In the genomic region with DNA sequence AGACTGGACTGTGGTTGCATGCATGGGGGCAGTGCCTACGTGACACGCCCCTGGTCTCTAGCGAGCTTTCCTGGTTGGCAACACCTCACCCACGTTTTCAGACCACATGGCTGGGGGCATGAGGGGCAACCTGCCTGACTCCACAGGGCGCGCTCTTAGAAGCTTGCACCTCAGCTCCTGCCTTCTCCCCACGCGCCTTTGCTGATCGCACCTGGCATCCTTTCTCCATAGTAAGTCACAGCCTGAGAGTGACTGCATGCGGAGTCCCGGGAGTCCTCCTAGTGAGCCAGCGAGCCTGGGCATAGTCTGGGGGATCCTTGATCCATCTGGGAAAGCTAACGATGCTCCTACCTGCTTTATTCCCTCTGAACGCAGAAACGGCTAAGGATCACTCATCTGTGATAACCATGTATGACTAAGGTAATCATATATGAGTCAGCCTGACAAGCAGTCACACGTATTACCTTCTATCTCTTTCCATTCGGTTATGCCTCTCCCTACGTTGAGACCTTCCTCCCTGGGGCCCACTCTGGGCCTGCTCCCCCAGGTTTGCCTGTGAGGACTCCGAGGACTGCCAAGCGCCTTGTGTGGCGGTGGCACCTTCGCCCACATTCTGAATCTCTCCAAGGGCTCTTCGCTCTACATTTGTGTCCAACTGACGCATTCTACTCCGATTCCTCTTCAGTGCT, we compare ENCODE assay signal across 25 cellular contexts. TPM values are rescaled to one million over a fixed set of nuclear protein-coding genes. Genes with fewer than 3 reads are reported as not detected.
DNase-seq lines count a peak whose midpoint lies in the region; ATAC-seq and TF ChIP-seq lines count a peak whose summit lies in the region.
"Had no signal": no experiment of that assay in that cellular context is flagged by ENCODE, and none has a peak within 500 bp of the region (broad histone marks: within the 10 kb centered on the region; RNA-seq: fewer than 3 reads in every experiment).

No MANE protein-coding gene starts in this region.

- intact Hi-C loops in MCF 10A (cut with micrococcal nuclease) (no loop called here), gastrocnemius medialis (cut with DNase I; ENCODE audit: low total_unique reads) (no loop called here)

- peaks cover 25% of the 10 kb centered on the region for H3K4me1 ChIP-seq in mesenchymal stem cell (ENCODE audit: control insufficient read depth, insufficient read depth, low read depth, low read length)
- H3K4me1 ChIP-seq in gastrocnemius medialis, result peaks cover 9% of the 10 kb centered on the region in 2 donors

- peak overlapping the region; percentile 39 for H4K91ac ChIP-seq in mesenchymal stem cell (ENCODE audit: low read length)

- peaks cover 34 to 50% of the 10 kb centered on the region in 2 experiments for H3K36me3 ChIP-seq in mesenchymal stem cell (ENCODE audit: control insufficient read depth in 1 of 2, insufficient read depth in 2 of 2, low read depth in 1 of 2, low read length in 2 of 2)
- H3K36me3 ChIP-seq in gastrocnemius medialis, result peaks cover 0 to 14% of the 10 kb centered on the region in 2 donors
- H3K36me3 ChIP-seq: ovary had no signal

- POLR2A ChIA-PET in MCF 10A (lab: Yijun Ruan, JAX), result interaction anchor here (0.6 to 1.4 kb wide), 4 partner anchors 12 to 61 kb away, joined by 3 read pairs; a partner anchor contains a TSS

- peak overlapping the region; percentile 65 for H3K27ac Mint-ChIP-seq in MCF 10A (ENCODE audit: low read depth, unreplicated experiment)
- H3K27ac Mint-ChIP-seq: activated CD4-positive, alpha-beta memory T cell treated with anti-CD3 and anti-CD28 coated beads, Interleukin-2, amount 10 ng/mL, durations not matched to agents 7 days and 5 days; stimulated activated naive B cell treated with anti-CD40 and anti-IgM and Interleukin-4, amounts not matched to agents 10 μg/mL and 1 μg/mL and 100 μg/mL, for 72 hours; T-helper 17 cell had no signal

- H3K27me3 Mint-ChIP-seq in MCF 10A (ENCODE audit: insufficient read depth, unreplicated experiment), result no peaks in the 10 kb centered on the region
- H3K27me3 Mint-ChIP-seq: stimulated activated naive B cell treated with anti-CD40 and anti-IgM and Interleukin-4, amounts not matched to agents 10 μg/mL and 1 μg/mL and 100 μg/mL, for 72 hours; T-helper 17 cell had no signal

- no peak overlapping the region for H2BK5ac ChIP-seq in mesenchymal stem cell (ENCODE audit: low read depth, low read length, poor library complexity, severe bottlenecking)

- peaks cover 37% of the 10 kb centered on the region for H3K79me1 ChIP-seq in mesenchymal stem cell (replicated peaks; ENCODE audit: low read length, poor library complexity, severe bottlenecking)

- H3K14ac ChIP-seq in mesenchymal stem cell (ENCODE audit: low read length in 2 of 2), result no peak overlapping the region

- in situ Hi-C loops in GM13976 (cut with MboI; ENCODE audit: low sequenced_read_pairs, unreplicated experiment), result no loop called here
- in situ Hi-C loops in gastrocnemius medialis (cut with MboI; ENCODE audit: low sequenced_read_pairs in 4 of 4), result no loop called here

- no peak for TF ChIP-seq POLR2A in gastrocnemius medialis (IDR thresholded peaks at IDR 0.05)

- H2AFZ ChIP-seq in mesenchymal stem cell (ENCODE audit: low read depth, low read length), result no peak overlapping the region
- H2AFZ ChIP-seq: PC-9 had no signal

- H3K27ac ChIP-seq in mesenchymal stem cell (ENCODE audit: low read length, poor library complexity, severe bottlenecking) (no peak overlapping the region), gastrocnemius medialis (no peak overlapping the region)
- H3K27ac ChIP-seq: gastroesophageal sphincter, ovary, PC-9, thyroid gland, WERI-Rb-1 had no signal

- H3K4me2 ChIP-seq in mesenchymal stem cell (ENCODE audit: low read length, poor library complexity, severe bottlenecking), result no peak overlapping the region
- H3K4me2 ChIP-seq: PC-9 had no signal

- no peak overlapping the region for H3K4me3 Mint-ChIP-seq in MCF 10A (ENCODE audit: unreplicated experiment)
- H3K4me3 Mint-ChIP-seq: activated CD4-positive, alpha-beta memory T cell treated with anti-CD3 and anti-CD28 coated beads, Interleukin-2, amount 10 ng/mL, durations not matched to agents 7 days and 5 days; stimulated activated naive B cell treated with anti-CD40 and anti-IgM and Interleukin-4, amounts not matched to agents 10 μg/mL and 1 μg/mL and 100 μg/mL, for 72 hours; T-helper 17 cell had no signal

- no TSS peak for BruUV-seq in MCF 10A (replicated peaks; lab: Mats Ljungman, UMichigan)

- H3K9me3 ChIP-seq in mesenchymal stem cell (ENCODE audit: control insufficient read depth, low read length) (no peaks in the 10 kb centered on the region), gastrocnemius medialis (no peaks in the 10 kb centered on the region)
- H3K9me3 ChIP-seq: gastroesophageal sphincter, ovary, thyroid gland had no signal

- no peaks in the 10 kb centered on the region for H3K27me3 ChIP-seq in mesenchymal stem cell (ENCODE audit: control insufficient read depth in 1 of 2, insufficient read depth in 1 of 2, low read length in 2 of 2)
- no peaks in the 10 kb centered on the region for H3K27me3 ChIP-seq in gastrocnemius medialis
- H3K27me3 ChIP-seq: gastroesophageal sphincter, ovary, thyroid gland had no signal

- DNase-seq in ELR (ENCODE audit: low read depth) (peak; percentile 38), NCI-H2171 treated with DMSO at 0.1 percent for 48 hours (lab: John Stamatoyannopoulos, UW) (peak; percentile 76), MCF 10A (ENCODE audit: unreplicated experiment) (peak; percentile 33), mesenchymal stem cell (no peak), epidermal melanocyte (ENCODE audit: insufficient read length, low spot score) (no peak), GM13976 (ENCODE audit: low spot score) (no peak), gastrocnemius medialis (no peak)
- DNase-seq: activated CD4-positive, alpha-beta memory T cell treated with anti-CD3 and anti-CD28 coated beads, Interleukin-2, amount 10 ng/mL, durations not matched to agents 7 days and 5 days; activated naive CD4-positive, alpha-beta T cell; activated T-cell treated with anti-CD3 and anti-CD28 coated beads for 4 hours; erythroblast; H7; kidney glomerular epithelial cell; naive thymus-derived CD4-positive, alpha-beta T cell; NCI-H146; NCI-H82; right cardiac atrium; stimulated activated naive B cell treated with anti-CD40 and anti-IgM and Interleukin-4, amounts not matched to agents 10 μg/mL and 1 μg/mL and 100 μg/mL, for 72 hours; T-helper 17 cell; thyroid gland; WERI-Rb-1 had no signal

- peaks cover 42% of the 10 kb centered on the region for H3K36me3 Mint-ChIP-seq in MCF 10A (ENCODE audit: insufficient read depth, unreplicated experiment)

- no peak for ATAC-seq in gastrocnemius medialis
- no peak for ATAC-seq in HG02678 (IDR thresholded peaks at IDR 0.05; ENCODE audit: unreplicated experiment)
- ATAC-seq: gastroesophageal sphincter; naive thymus-derived CD4-positive, alpha-beta T cell; right cardiac atrium; stimulated activated naive B cell treated with anti-CD40 and anti-IgM and Interleukin-4, amounts not matched to agents 10 μg/mL and 1 μg/mL and 100 μg/mL, for 72 hours; T-helper 17 cell had no signal

- no peak overlapping the region for H3K18ac ChIP-seq in mesenchymal stem cell (ENCODE audit: low read depth in 1 of 2, low read length in 2 of 2)

- no peak overlapping the region for H2AK5ac ChIP-seq in mesenchymal stem cell (ENCODE audit: low read length, severe bottlenecking)

- CTCF ChIA-PET in MCF 10A (lab: Yijun Ruan, JAX), result no interaction called here

- 94% methylated on average over 25 of the region's 25 CpGs for WGBS in mesenchymal stem cell

- H3K4me3 ChIP-seq in mesenchymal stem cell (ENCODE audit: insufficient read depth in 1 of 2, low read depth in 1 of 2, low read length in 2 of 2) (no peak overlapping the region), gastrocnemius medialis (no peak overlapping the region)
- H3K4me3 ChIP-seq: gastroesophageal sphincter, ovary, PC-9, thyroid gland had no signal

- H2BK120ac ChIP-seq in mesenchymal stem cell (ENCODE audit: low read depth, low read length), result no peak overlapping the region

- no peak overlapping the region for H3K4ac ChIP-seq in mesenchymal stem cell (ENCODE audit: low read depth in 1 of 2, low read length in 2 of 2)

- H3K4me1 Mint-ChIP-seq in MCF 10A (ENCODE audit: insufficient read depth, unreplicated experiment), result peaks cover 18% of the 10 kb centered on the region

- H2BK12ac ChIP-seq in mesenchymal stem cell (ENCODE audit: low read length in 2 of 2), result peak overlapping the region in 1 of 2 experiments; percentile 34

- TF ChIP-seq CTCF in MCF 10A (IDR thresholded peaks at IDR 0.05; ENCODE audit: unreplicated experiment) (no peak), GM13976 (IDR thresholded peaks at IDR 0.05; ENCODE audit: borderline replicate concordance, control extremely low read depth, extremely low read depth, insufficient read depth, missing control alignments) (no peak), gastrocnemius medialis (IDR thresholded peaks at IDR 0.05 in 4 of 5, conservative IDR thresholded peaks at IDR 0.05 in 1 of 5) (no peak)

- H2BK15ac ChIP-seq in mesenchymal stem cell (ENCODE audit: low read depth, poor library complexity, severe bottlenecking), result no peak overlapping the region

- H3K23ac ChIP-seq in mesenchymal stem cell (ENCODE audit: low read length in 2 of 2), result peak overlapping the region in 1 of 2 experiments; percentile 89

- no peak overlapping the region for H4K8ac ChIP-seq in mesenchymal stem cell (ENCODE audit: low read length)

- no peak overlapping the region for H3K9ac ChIP-seq in mesenchymal stem cell (ENCODE audit: low read length)

- no peaks in the 10 kb centered on the region for H3K9me3 Mint-ChIP-seq in MCF 10A (ENCODE audit: unreplicated experiment)
- H3K9me3 Mint-ChIP-seq: activated CD4-positive, alpha-beta memory T cell treated with anti-CD3 and anti-CD28 coated beads, Interleukin-2, amount 10 ng/mL, durations not matched to agents 7 days and 5 days had no signal

RNA-seq across cellular contexts. Expression of a gene that starts 4.5 kb away (rescaled TPM):
- total RNA-seq in MCF 10A (2022), result 10.8 and 12.8 TPM in 2 replicates
- polyA plus RNA-seq in mesenchymal stem cell (2013, experiment 1 of 2), result 6.1 TPM
- 6.9 TPM for polyA plus RNA-seq in mesenchymal stem cell (2013, experiment 2 of 2)
- total RNA-seq in gastrocnemius medialis, result 1 to 10 TPM; 5.3 to 7.3 (median 6.3) TPM

RNA-seq across cellular contexts. Expression of a gene that starts 40.2 kb away (rescaled TPM):
- not detected in 2 replicates for total RNA-seq in MCF 10A (2022)
- 0.79 TPM for polyA plus RNA-seq in mesenchymal stem cell (2013, experiment 1 of 2)
- 0.44 TPM for polyA plus RNA-seq in mesenchymal stem cell (2013, experiment 2 of 2)
- 1 to 10 TPM in 2 of 4 donors, under 1 TPM in 2; 0.41 to 4.1 (median 1.6) TPM for total RNA-seq in gastrocnemius medialis
- total RNA-seq: activated CD4-positive, alpha-beta memory T cell treated with anti-CD3 and anti-CD28 coated beads, Interleukin-2, amount 10 ng/mL, durations not matched to agents 7 days and 5 days; T-helper 17 cell had no signal
- polyA plus RNA-seq: naive thymus-derived CD4-positive, alpha-beta T cell had no signal

RNA-seq across cellular contexts. Expression of a gene that starts 52.4 kb away (rescaled TPM):
- 28.8 and 31.0 TPM in 2 replicates for total RNA-seq in MCF 10A (2022)
- 28.3 TPM for polyA plus RNA-seq in mesenchymal stem cell (2013, experiment 1 of 2)
- polyA plus RNA-seq in mesenchymal stem cell (2013, experiment 2 of 2), result 27.4 TPM
- 10 to 100 TPM; 21.9 to 52.1 (median 40.5) TPM for total RNA-seq in gastrocnemius medialis

Comparison
In these comparisons a context has a peak if more than half of its experiments do, and no peak if none do; other contexts are left out.
1. DNase-seq: peak in ELR (single experiment), NCI-H2171 treated with DMSO at 0.1 percent for 48 hours (single experiment) and MCF 10A (single experiment); none in mesenchymal stem cell (single experiment), epidermal melanocyte (single experiment), GM13976 (single experiment) and gastrocnemius medialis (0 of 2).